ENCODE assay signal across 1 cellular context in the genomic region with DNA sequence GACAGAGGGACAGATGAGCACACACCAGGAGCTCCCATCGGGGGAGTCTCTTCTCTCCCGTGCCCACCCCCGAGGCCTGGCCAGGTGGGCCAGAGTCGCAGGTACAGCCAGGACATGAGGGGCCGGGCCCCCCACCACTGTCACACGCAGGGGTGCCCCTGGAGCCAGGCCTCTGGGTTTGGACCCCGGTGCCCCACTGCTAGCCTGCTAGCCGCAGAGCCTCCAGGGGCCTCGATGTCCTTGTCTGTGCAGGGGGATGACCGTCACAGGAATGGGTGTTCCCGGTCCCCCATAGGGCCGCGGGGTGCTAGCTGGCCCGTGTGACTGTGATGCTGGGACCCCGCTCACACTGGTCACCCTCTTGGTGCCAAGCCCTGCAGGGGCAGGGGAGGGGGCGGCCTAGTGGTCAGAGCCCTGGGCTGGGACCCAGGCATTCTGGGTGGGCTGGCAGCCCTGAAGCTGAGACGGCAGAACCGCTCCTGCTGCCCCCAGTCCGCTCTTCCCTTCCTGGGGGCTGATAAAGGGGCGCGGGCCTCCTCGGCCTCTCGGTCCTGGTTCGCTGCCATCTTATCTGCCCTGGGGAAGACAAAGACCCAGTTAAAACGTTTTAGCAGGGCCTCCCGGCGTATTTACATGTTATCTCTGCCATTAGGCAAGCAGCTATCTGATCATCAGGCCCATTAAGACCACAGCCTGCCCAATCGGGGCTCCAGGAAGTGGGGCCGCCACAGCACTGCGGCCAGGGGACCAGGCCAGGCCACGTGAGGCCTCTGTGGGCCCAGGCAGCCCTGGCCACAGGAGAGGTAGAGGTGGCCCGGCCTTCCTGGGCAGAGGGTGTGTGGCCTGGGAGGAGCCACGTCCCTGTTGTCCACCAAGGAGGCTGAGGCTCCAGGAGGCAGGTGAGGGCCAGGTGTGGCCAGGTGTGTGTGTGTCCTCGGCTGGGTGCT.
TF ChIP-seq lines count a peak whose summit lies in the region.

No MANE protein-coding gene starts in this region.

TF ChIP-seq in HCT116, 20 proteins besides CTCF, POLR2A, EP300 and RAD21 (continued from another document):
- no peak for TF ChIP-seq ELF1 (IDR thresholded peaks at IDR 0.05; ENCODE audit: borderline replicate concordance, low read depth)
- TF ChIP-seq, protein P1, sequence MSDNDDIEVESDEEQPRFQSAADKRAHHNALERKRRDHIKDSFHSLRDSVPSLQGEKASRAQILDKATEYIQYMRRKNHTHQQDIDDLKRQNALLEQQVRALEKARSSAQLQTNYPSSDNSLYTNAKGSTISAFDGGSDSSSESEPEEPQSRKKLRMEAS (IDR thresholded peaks at IDR 0.05), result no peak
- TF ChIP-seq ZNF274 (IDR thresholded peaks at IDR 0.05; ENCODE audit: low read depth, low read length), result no peak
